23 cellular contexts compared by ENCODE assay signal in genomic region chr5:177319913-177320588, GRCh38. TPM values are rescaled to one million over a fixed set of nuclear protein-coding genes. Genes with fewer than 3 reads are reported as not detected.
A peak's percentile ranks its signal among the peaks of the same experiment; 100 is the strongest.
DNase-seq lines count a peak whose midpoint lies in the region; ATAC-seq, FAIRE-seq and TF ChIP-seq lines count a peak whose summit lies in the region.
"Had no signal": no experiment of that assay in that cellular context is flagged by ENCODE, and none has a peak within 500 bp of the region (broad histone marks: within the 10 kb centered on the region; RNA-seq: fewer than 3 reads in every experiment).

No MANE protein-coding gene starts in this region.

- peak; percentile 46 for ATAC-seq in central memory CD8-positive, alpha-beta T cell (replicated peaks; ENCODE audit: extremely low read depth, poor library complexity, severe bottlenecking)
- ATAC-seq in GM21381 (IDR thresholded peaks at IDR 0.05; ENCODE audit: unreplicated experiment) = no peak
- ATAC-seq: body of pancreas, gastroesophageal sphincter had no signal

- H2AFZ ChIP-seq in osteoblast (ENCODE audit: low read length) = no peak overlapping the region

- no peaks in the 10 kb centered on the region for H3K4me1 ChIP-seq in osteoblast (ENCODE audit: insufficient read depth, low read length)
- H3K4me1 ChIP-seq: gastroesophageal sphincter, sigmoid colon, uterus had no signal

- H4K20me1 ChIP-seq in osteoblast (ENCODE audit: insufficient read depth, low read length) = peaks cover 12% of the 10 kb centered on the region

- no peak overlapping the region for H3K4me3 ChIP-seq in osteoblast (ENCODE audit: insufficient read depth, low read length)
- H3K4me3 ChIP-seq: body of pancreas, esophagus muscularis mucosa, gastroesophageal sphincter, MG63, pancreas, sigmoid colon, SK-N-MC, uterus had no signal

- no peaks in the 10 kb centered on the region for H3K27me3 Mint-ChIP-seq in activated T-cell treated with anti-CD3 and anti-CD28 coated beads, Interleukin-2, amount 50 U/mL, for 24 hours
- no peaks in the 10 kb centered on the region for H3K27me3 Mint-ChIP-seq in central memory CD8-positive, alpha-beta T cell

- TF ChIP-seq CTCF in osteoblast (IDR thresholded peaks at IDR 0.05; ENCODE audit: extremely low read depth, low read depth, low read length) = no peak

- no peak overlapping the region for H3K27ac ChIP-seq in osteoblast (ENCODE audit: low read depth, low read length)
- H3K27ac ChIP-seq: body of pancreas, esophagus muscularis mucosa, gastroesophageal sphincter, pancreas, sigmoid colon, SK-N-MC, uterus, VCaP had no signal

- no peaks in the 10 kb centered on the region for H3K27me3 ChIP-seq in osteoblast (ENCODE audit: insufficient read depth, low read length)
- H3K27me3 ChIP-seq: body of pancreas, esophagus muscularis mucosa, gastroesophageal sphincter, MG63, pancreas, sigmoid colon, uterus had no signal

- H3K9me3 Mint-ChIP-seq in activated T-cell treated with anti-CD3 and anti-CD28 coated beads, Interleukin-2, amount 50 U/mL, for 24 hours = no peaks in the 10 kb centered on the region
- no peaks in the 10 kb centered on the region for H3K9me3 Mint-ChIP-seq in central memory CD8-positive, alpha-beta T cell

- peaks cover 2% of the 10 kb centered on the region for H3K79me2 ChIP-seq in osteoblast (ENCODE audit: insufficient read depth, low read length)

- H3K4me3 Mint-ChIP-seq in activated T-cell treated with anti-CD3 and anti-CD28 coated beads, Interleukin-2, amount 50 U/mL, for 24 hours = no peak overlapping the region
- H3K4me3 Mint-ChIP-seq in central memory CD8-positive, alpha-beta T cell = no peak overlapping the region

- no peak overlapping the region for H3K27ac Mint-ChIP-seq in activated T-cell treated with anti-CD3 and anti-CD28 coated beads, Interleukin-2, amount 50 U/mL, for 24 hours
- H3K27ac Mint-ChIP-seq in central memory CD8-positive, alpha-beta T cell (ENCODE audit: low read depth) = no peak overlapping the region

- no peaks in the 10 kb centered on the region for H3K36me3 ChIP-seq in osteoblast (ENCODE audit: insufficient read depth, low read length)
- H3K36me3 ChIP-seq: pancreas, uterus had no signal

- DNase-seq in activated T-cell treated with anti-CD3 and anti-CD28 coated beads, Interleukin-2, amount 50 U/mL, for 48 hours = peak; percentile 35 to 39
- no peak for DNase-seq in activated T-cell treated with anti-CD3 and anti-CD28 coated beads, Interleukin-2, amount 50 U/mL, for 24 hours
- DNase-seq in GM12891 (ENCODE audit: insufficient read length, low spot score) (no peak), osteoblast (ENCODE audit: insufficient read length, low spot score, missing footprints) (peak; percentile 3), GOT3 (lab: John Stamatoyannopoulos, UW) (no peak), retina (no peak)
- no peak for DNase-seq in central memory CD8-positive, alpha-beta T cell (ENCODE audit: low spot score in 2 of 2)
- DNase-seq: effector memory CD4-positive, alpha-beta T cell; mammary epithelial cell; MG63; NCI-H146; NCI-H526 treated with DMSO at 0.1 percent for 48 hours; sigmoid colon; uterus had no signal

- FAIRE-seq in GM12891 (lab: Jason Lieb, UNC) = peak; percentile 62
- FAIRE-seq: H1, keratinocyte, pancreas had no signal

- peaks cover 29% of the 10 kb centered on the region for H3K4me1 Mint-ChIP-seq in activated T-cell treated with anti-CD3 and anti-CD28 coated beads, Interleukin-2, amount 50 U/mL, for 24 hours (ENCODE audit: low read depth)
- H3K4me1 Mint-ChIP-seq in central memory CD8-positive, alpha-beta T cell = peaks cover 17% of the 10 kb centered on the region

- TF ChIP-seq POLR2A in GM12891 (IDR thresholded peaks at IDR 0.05; ENCODE audit: low read depth, low read length) = no peak

- H3K9me3 ChIP-seq in osteoblast (ENCODE audit: low read depth, low read length) = no peaks in the 10 kb centered on the region
- H3K9me3 ChIP-seq: body of pancreas, esophagus muscularis mucosa, gastroesophageal sphincter, MG63, pancreas, sigmoid colon, uterus had no signal

- H3K36me3 Mint-ChIP-seq in activated T-cell treated with anti-CD3 and anti-CD28 coated beads, Interleukin-2, amount 50 U/mL, for 24 hours (ENCODE audit: low read depth) = peaks cover 20% of the 10 kb centered on the region
- peaks cover 1% of the 10 kb centered on the region for H3K36me3 Mint-ChIP-seq in central memory CD8-positive, alpha-beta T cell (ENCODE audit: insufficient read depth)

- H3K4me2 ChIP-seq in osteoblast (ENCODE audit: insufficient read depth, low read length) = no peak overlapping the region

TF ChIP-seq in GM12891, 5 proteins besides CTCF, POLR2A, EP300 and RAD21:
- TF ChIP-seq SPI1 (IDR thresholded peaks at IDR 0.05; ENCODE audit: low read depth, low read length) (no peak), PAX5 (IDR thresholded peaks at IDR 0.05; ENCODE audit: insufficient read depth, low read length, severe bottlenecking) (no peak), TAF1 (IDR thresholded peaks at IDR 0.05; ENCODE audit: low read depth, low read length) (no peak), POLR2AphosphoS5 (IDR thresholded peaks at IDR 0.05; ENCODE audit: low read depth, low read length) (no peak), POU2F2 (IDR thresholded peaks at IDR 0.05; ENCODE audit: low read depth, low read length) (no peak)

RNA-seq across cellular contexts. Expression of gene MXD3, which starts 8.4 kb away (rescaled TPM):
- polyA plus RNA-seq in GM12891 (2012; ENCODE audit: low read depth, missing spikeins) = 11.9 TPM
- total RNA-seq in osteoblast = 2.7 and 3.3 TPM in 2 replicates

RNA-seq across cellular contexts. Expression of gene PRELID1, which starts 16.5 kb away (rescaled TPM):
- 175 TPM for polyA plus RNA-seq in GM12891 (2012; ENCODE audit: low read depth, missing spikeins)
- total RNA-seq in osteoblast = 69.5 and 82.2 TPM in 2 replicates

RNA-seq across cellular contexts. Expression of gene RAB24, which starts 16.5 kb away (rescaled TPM):
- polyA plus RNA-seq in GM12891 (2012; ENCODE audit: low read depth, missing spikeins) = 28.4 TPM
- total RNA-seq in osteoblast = 21.5 and 22.8 TPM in 2 replicates

RNA-seq across cellular contexts. Expression of gene LMAN2, which starts 31.4 kb away (rescaled TPM):
- 139 TPM for polyA plus RNA-seq in GM12891 (2012; ENCODE audit: low read depth, missing spikeins)
- 295 and 356 TPM in 2 replicates for total RNA-seq in osteoblast

RNA-seq across cellular contexts. Expression of gene RGS14, which starts 37.7 kb away (rescaled TPM):
- polyA plus RNA-seq in GM12891 (2012; ENCODE audit: low read depth, missing spikeins) = 43.2 TPM
- total RNA-seq in osteoblast = 7.4 and 9.4 TPM in 2 replicates

Comparison
In these comparisons a context has a peak if more than half of its experiments do, and no peak if none do; other contexts are left out.
1. DNase-seq: peak in activated T-cell treated with anti-CD3 and anti-CD28 coated beads, Interleukin-2, amount 50 U/mL, for 48 hours (2 of 2) and osteoblast (single experiment); none in activated T-cell treated with anti-CD3 and anti-CD28 coated beads, Interleukin-2, amount 50 U/mL, for 24 hours (single experiment), GM12891 (single experiment), central memory CD8-positive, alpha-beta T cell (0 of 2), GOT3 (single experiment) and retina (single experiment).